17 cellular contexts compared by ENCODE assay signal in genomic region chr2:117726747-117727146, GRCh38.
"Had no signal": no experiment of that assay in that cellular context is flagged by ENCODE, and none has a peak within 500 bp of the region (broad histone marks: within the 10 kb centered on the region; RNA-seq: fewer than 3 reads in every experiment).

No MANE protein-coding gene starts in this region.

- H3K27me3 ChIP-seq: Peyer's patch, SJCRH30 had no signal

- H3K27ac ChIP-seq: PC-9, Peyer's patch, SJCRH30, SK-N-MC had no signal

- ATAC-seq: Right ventricle myocardium inferior had no signal

- H3K9me3 ChIP-seq: Peyer's patch, SJCRH30 had no signal

- H3K4me3 ChIP-seq: PC-9, Peyer's patch, SJCRH30, SK-N-MC had no signal

- H3K36me3 ChIP-seq: Peyer's patch, SJCRH30 had no signal

- DNase-seq: KBM-7; NCI-H1105 treated with DMSO at 0.1 percent for 48 hours; NCI-H1417 treated with DMSO at 0.1 percent for 48 hours; NCI-H146; NCI-H1694 treated with DMSO at 0.1 percent for 48 hours; NCI-H1930; NCI-H2107; NCI-H2227 treated with DMSO at 0.1 percent for 48 hours; NCI-H774; NK-92 treated with Interleukin-12 subunit alpha and Interleukin-12 subunit beta, amount 100 ng/mL, for 24 hours; OCI-M1; PC-9; Peyer's patch; SHP77 treated with DMSO at 0.1 percent for 48 hours; SJCRH30 had no signal

- H3K4me1 ChIP-seq: Peyer's patch had no signal
